8 cellular contexts compared by ENCODE assay signal in the genomic region with DNA sequence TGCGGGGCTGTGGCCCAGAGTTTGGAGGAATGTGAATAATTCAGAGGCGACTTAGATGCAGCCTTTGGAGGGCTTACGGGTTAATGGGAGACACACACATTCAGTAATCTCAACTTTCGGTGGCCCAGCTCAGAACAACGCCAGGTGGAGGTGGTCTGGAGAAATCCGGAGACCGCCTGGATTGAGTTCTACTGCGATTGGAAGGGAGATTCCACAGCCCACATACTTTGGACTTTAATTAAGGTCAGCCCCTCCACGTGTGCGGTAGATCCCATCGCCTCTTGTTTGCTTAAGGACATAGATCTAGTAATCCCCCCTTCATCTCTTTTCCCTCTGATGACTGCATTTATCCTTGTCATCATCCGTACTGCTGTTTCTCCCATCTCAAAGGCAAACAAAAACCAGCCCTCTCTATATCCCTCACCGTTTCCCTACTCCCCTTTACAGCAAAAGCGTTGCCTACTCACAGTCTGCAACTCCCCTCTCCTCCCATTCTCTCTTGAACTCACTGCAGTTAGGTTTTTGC. TPM values are rescaled to one million over a fixed set of nuclear protein-coding genes. Genes with fewer than 3 reads are reported as not detected.
DNase-seq lines count a peak whose midpoint lies in the region; ATAC-seq, FAIRE-seq and TF ChIP-seq lines count a peak whose summit lies in the region.

No MANE protein-coding gene starts in this region.

- in situ Hi-C loops in mammary epithelial cell (cut with MboI; ENCODE audit: low sequenced_read_pairs in 2 of 2) = no loop called here

- WGBS in mammary epithelial cell (ENCODE audit: low coverage, missing lambda C conversion rate) = 2% methylated on average over 14 of the region's 14 CpGs
- WGBS in mesendoderm (ENCODE audit: extremely low coverage, insufficient coverage, low lambda C conversion rate) = no CpG with 5 or more reads among the region's 14 CpGs

- ATAC-seq in GM21360 (IDR thresholded peaks at IDR 0.05; ENCODE audit: unreplicated experiment) = no peak

- no peak overlapping the region for H4K8ac ChIP-seq in mesendoderm (ENCODE audit: low read depth, low read length)

- H3K79me1 ChIP-seq in mesendoderm (ENCODE audit: low read length) = peaks cover 22% of the 10 kb centered on the region

- H3K36me3 ChIP-seq in mammary epithelial cell (ENCODE audit: insufficient read depth, low read length) = peaks cover 3% of the 10 kb centered on the region
- H3K36me3 ChIP-seq in mesendoderm (ENCODE audit: control insufficient read depth, insufficient read depth, low read length) = peaks cover 2% of the 10 kb centered on the region

- H2AFZ ChIP-seq in mammary epithelial cell (ENCODE audit: low read depth, low read length) = peak overlapping the region; percentile 94

- H3K4me3 ChIP-seq in NB4 (ENCODE audit: low read depth, low read length) = peak overlapping the region; percentile 68
- H3K4me3 ChIP-seq in mammary epithelial cell (replicated peaks in 1 of 3; ENCODE audit: insufficient read depth in 1 of 3, low read depth in 2 of 3, low read length in 3 of 3) = peak overlapping the region; percentile 55 to 76 (median 58)
- peak overlapping the region; percentile 79 for H3K4me3 ChIP-seq in mesendoderm (ENCODE audit: low read length)

- H2AK5ac ChIP-seq in mesendoderm (ENCODE audit: low read length) = peak overlapping the region; percentile 37

- CTCF ChIA-PET in mammary epithelial cell (lab: Charles Lee; ENCODE audit: low non-redundant PET) = no interaction called here

- no peak for TF ChIP-seq CTCF in NB4 (IDR thresholded peaks at IDR 0.05; ENCODE audit: low read depth, low read length)
- no peak for TF ChIP-seq CTCF in mammary epithelial cell (conservative IDR thresholded peaks at IDR 0.05 in 1 of 2, IDR thresholded peaks at IDR 0.05 in 1 of 2; ENCODE audit: extremely low read depth in 1 of 2, insufficient read depth in 1 of 2, low read depth in 1 of 2, low read length in 2 of 2)

- peak; percentile 68 for DNase-seq in NCI-H2171 treated with DMSO at 0.1 percent for 48 hours (lab: John Stamatoyannopoulos, UW)
- no peak for DNase-seq in NCI-H2171 (lab: John Stamatoyannopoulos, UW)
- no peak for DNase-seq in NB4 (ENCODE audit: low read depth)
- no peak for DNase-seq in mammary epithelial cell
- DNase-seq in mesendoderm = no peak
- DNase-seq in HTR-8/SVneo (ENCODE audit: insufficient read length, low spot score) = no peak
- DNase-seq in H54 (ENCODE audit: insufficient read length, low spot score) = no peak

- peak overlapping the region; percentile 82 for H2BK5ac ChIP-seq in mesendoderm (ENCODE audit: low read length)

- H3K4me2 ChIP-seq in mammary epithelial cell (ENCODE audit: insufficient read depth, low read depth, low read length) = peak overlapping the region; percentile 87
- H3K4me2 ChIP-seq in mesendoderm (ENCODE audit: low read length) = peak overlapping the region; percentile 94

- no peaks in the 10 kb centered on the region for H3K9me3 ChIP-seq in mammary epithelial cell (replicated peaks; ENCODE audit: insufficient read depth, low read length)

- FAIRE-seq in HTR-8/SVneo (lab: Jason Lieb, UNC) (no peak), H54 (lab: Jason Lieb, UNC) (no peak)

- peaks cover 40% of the 10 kb centered on the region for H3K79me2 ChIP-seq in mammary epithelial cell (ENCODE audit: insufficient read depth, low read length)
- H3K79me2 ChIP-seq in mesendoderm (ENCODE audit: control insufficient read depth, insufficient read depth, low read length) = peaks cover 14% of the 10 kb centered on the region

- H3K4me1 ChIP-seq in mammary epithelial cell (ENCODE audit: insufficient read depth, low read length) = peaks cover 13% of the 10 kb centered on the region
- peaks cover 5% of the 10 kb centered on the region for H3K4me1 ChIP-seq in mesendoderm (ENCODE audit: control insufficient read depth, low read depth, low read length)

- TSS peak; percentile 81 for BruUV-seq in mammary epithelial cell (replicated peaks; lab: Mats Ljungman, UMichigan)

- H3K56ac ChIP-seq in mesendoderm (ENCODE audit: low read length) = peak overlapping the region; percentile 95

- H3K27me3 ChIP-seq in mammary epithelial cell (ENCODE audit: insufficient read depth, low read length) (no peaks in the 10 kb centered on the region), mesendoderm (ENCODE audit: insufficient read depth, low read length, poor library complexity) (no peaks in the 10 kb centered on the region)

- dilution Hi-C loops in mammary epithelial cell (cut with HindIII; ENCODE audit: low sequenced_read_pairs) = loop anchor here (5.0 kb wide), 2 partner anchors 38 to 73 kb away; no protein-coding TSS in a partner anchor

- no peak overlapping the region for H4K5ac ChIP-seq in mesendoderm (ENCODE audit: low read length)

- peak overlapping the region; percentile 34 for H3K18ac ChIP-seq in mesendoderm (ENCODE audit: low read length)

- peak overlapping the region; percentile 81 for H3K27ac ChIP-seq in mammary epithelial cell (ENCODE audit: insufficient read depth, low read depth, low read length)
- peak overlapping the region; percentile 88 for H3K27ac ChIP-seq in mesendoderm (ENCODE audit: low read depth, low read length)

- H2BK120ac ChIP-seq in mesendoderm (ENCODE audit: low read depth, low read length) = no peak overlapping the region

- H3K23ac ChIP-seq in mesendoderm (ENCODE audit: low read length) = peak overlapping the region; percentile 87

- intact Hi-C loops in mammary epithelial cell (cut with micrococcal nuclease) = no loop called here

- no peaks in the 10 kb centered on the region for H4K20me1 ChIP-seq in mammary epithelial cell (ENCODE audit: insufficient read depth, low read length)

- H3K9ac ChIP-seq in mammary epithelial cell (ENCODE audit: insufficient read depth, low read length) (peak overlapping the region; percentile 78), mesendoderm (ENCODE audit: low read length) (peak overlapping the region; percentile 93)

- no peak overlapping the region for H2BK15ac ChIP-seq in mesendoderm (replicated peaks; ENCODE audit: low read depth)

- no peak for TF ChIP-seq POLR2A in NB4 (IDR thresholded peaks at IDR 0.05; ENCODE audit: extremely low read depth, insufficient read length)
- no peak for TF ChIP-seq POLR2A in H54 (IDR thresholded peaks at IDR 0.05; ENCODE audit: low read depth, low read length)

- no peak overlapping the region for H3K4ac ChIP-seq in mesendoderm (ENCODE audit: low read depth, low read length)

RNA-seq across cellular contexts. Expression of a gene that starts 0.7 kb away (rescaled TPM):
- total RNA-seq in mammary epithelial cell = 10 to 100 TPM; 47.6 to 78.5 TPM
- 33.2 TPM for polyA plus RNA-seq in mammary epithelial cell
- polyA minus RNA-seq in mammary epithelial cell = 27.8 TPM
- 27.3 TPM for polyA plus RNA-seq in mesendoderm (2013, experiment 1 of 2)
- polyA plus RNA-seq in mesendoderm (2013, experiment 2 of 2) = 27.9 TPM

RNA-seq across cellular contexts. Expression of a gene that starts 32.6 kb away (rescaled TPM):
- total RNA-seq in mammary epithelial cell = 1 to 10 TPM; 1.0 to 1.2 TPM
- 0.08 TPM for polyA plus RNA-seq in mammary epithelial cell
- polyA minus RNA-seq in mammary epithelial cell = not detected
- 0.42 TPM for polyA plus RNA-seq in mesendoderm (2013, experiment 1 of 2)
- 0.22 TPM for polyA plus RNA-seq in mesendoderm (2013, experiment 2 of 2)

RNA-seq across cellular contexts. Expression of a gene that starts 32.7 kb away (rescaled TPM):
- 1 to 10 TPM; 1.8 to 6.4 TPM for total RNA-seq in mammary epithelial cell
- polyA plus RNA-seq in mammary epithelial cell = 1.1 TPM
- polyA minus RNA-seq in mammary epithelial cell = not detected
- polyA plus RNA-seq in mesendoderm (2013, experiment 1 of 2) = 1.8 TPM
- 1.6 TPM for polyA plus RNA-seq in mesendoderm (2013, experiment 2 of 2)

RNA-seq across cellular contexts. Expression of a gene that starts 58.9 kb away (rescaled TPM):
- total RNA-seq in mammary epithelial cell = 10 to 100 TPM; 13.0 to 16.1 TPM
- 15.3 TPM for polyA plus RNA-seq in mammary epithelial cell
- polyA minus RNA-seq in mammary epithelial cell = 13.9 TPM
- polyA plus RNA-seq in mesendoderm (2013, experiment 1 of 2) = 698 TPM
- polyA plus RNA-seq in mesendoderm (2013, experiment 2 of 2) = 700 TPM
